ENCODE assay signal across 14 cellular contexts in the genomic region with DNA sequence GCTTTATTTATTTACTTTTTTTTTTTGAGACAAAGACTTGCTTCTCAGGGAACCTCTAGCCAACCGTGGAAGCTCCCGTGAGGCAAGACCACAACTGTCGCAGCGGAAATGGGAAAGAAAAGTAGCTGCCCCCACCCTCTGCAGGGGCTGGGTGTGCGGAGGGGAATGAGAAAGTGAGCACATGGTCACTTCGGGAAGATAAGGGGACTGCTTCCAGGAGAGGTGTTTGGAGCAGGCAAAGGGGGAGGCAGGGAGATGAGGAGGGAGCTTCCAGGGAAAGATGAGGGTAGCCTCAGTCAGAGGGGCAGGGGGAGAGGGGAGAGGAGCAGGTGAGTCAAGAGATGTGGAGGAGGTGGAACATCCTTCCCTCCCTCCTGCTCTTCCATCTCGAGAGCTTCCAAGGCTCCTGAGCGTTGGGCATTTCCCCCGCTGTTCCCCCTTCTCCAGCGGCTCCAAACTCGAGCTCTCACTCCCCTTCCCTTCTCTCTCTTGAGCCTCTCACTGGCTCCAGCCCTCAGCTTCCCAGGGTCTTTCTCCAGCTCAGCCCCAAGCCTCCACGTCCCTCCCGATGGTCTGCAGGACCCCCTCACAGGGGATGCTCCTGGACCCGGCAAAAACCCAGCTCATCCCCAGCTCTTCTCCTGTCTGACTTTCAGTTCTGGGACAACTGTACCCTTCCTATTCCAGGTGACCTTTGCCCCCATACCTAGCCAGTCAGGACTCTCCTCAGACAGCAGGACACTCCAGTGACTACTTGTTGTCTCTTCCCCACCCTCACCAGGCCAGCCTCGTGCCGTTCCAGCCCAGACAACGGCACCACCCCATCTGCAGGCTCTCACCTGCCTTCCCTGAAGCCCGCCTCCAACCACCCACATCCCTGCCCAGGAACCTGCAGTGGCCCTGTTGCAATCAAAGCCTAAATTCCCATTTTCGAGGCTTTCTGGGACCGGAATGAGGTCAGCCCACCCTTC. TPM values are rescaled to one million over a fixed set of nuclear protein-coding genes. Genes with fewer than 3 reads are reported as not detected.
DNase-seq lines count a peak whose midpoint lies in the region; ATAC-seq, FAIRE-seq and TF ChIP-seq lines count a peak whose summit lies in the region.
"Had no signal": no experiment of that assay in that cellular context is flagged by ENCODE, and none has a peak within 500 bp of the region (broad histone marks: within the 10 kb centered on the region; RNA-seq: fewer than 3 reads in every experiment).

No MANE protein-coding gene starts in this region.

- TF ChIP-seq CTCF in upper lobe of right lung (IDR thresholded peaks at IDR 0.05): no peak

- peaks cover 71% of the 10 kb centered on the region for H3K4me1 Mint-ChIP-seq in activated naive CD4-positive, alpha-beta T cell treated with anti-CD3 and anti-CD28 coated beads, Interleukin-2, amount 50 U/mL, for 24 hours
- peaks cover 58% of the 10 kb centered on the region for H3K4me1 Mint-ChIP-seq in activated T-cell treated with anti-CD3 and anti-CD28 coated beads, Interleukin-2, amount 50 U/mL, for 4 hours (ENCODE audit: low read depth)

- ATAC-seq in activated T-cell treated with anti-CD3 and anti-CD28 coated beads, Interleukin-2, amount 50 U/mL, for 4 hours: no peak
- ATAC-seq in upper lobe of right lung: no peak

- H3K27me3 Mint-ChIP-seq in activated naive CD4-positive, alpha-beta T cell treated with anti-CD3 and anti-CD28 coated beads, Interleukin-2, amount 50 U/mL, for 24 hours: no peaks in the 10 kb centered on the region
- no peaks in the 10 kb centered on the region for H3K27me3 Mint-ChIP-seq in activated T-cell treated with anti-CD3 and anti-CD28 coated beads, Interleukin-2, amount 50 U/mL, for 4 hours (ENCODE audit: low read depth)

- H3K9me3 Mint-ChIP-seq in activated naive CD4-positive, alpha-beta T cell treated with anti-CD3 and anti-CD28 coated beads, Interleukin-2, amount 50 U/mL, for 24 hours: no peaks in the 10 kb centered on the region
- H3K9me3 Mint-ChIP-seq in activated T-cell treated with anti-CD3 and anti-CD28 coated beads, Interleukin-2, amount 50 U/mL, for 4 hours: peaks cover 2% of the 10 kb centered on the region

- FAIRE-seq in HTR-8/SVneo (lab: Jason Lieb, UNC): no peak

- intact Hi-C loops in upper lobe of right lung (cut with DNase I): no loop called here

- peak overlapping the region; percentile 3 for H3K4me3 ChIP-seq in upper lobe of right lung

- peak overlapping the region; percentile 93 for H3K27ac Mint-ChIP-seq in activated naive CD4-positive, alpha-beta T cell treated with anti-CD3 and anti-CD28 coated beads, Interleukin-2, amount 50 U/mL, for 24 hours

- DNase-seq in activated naive CD4-positive, alpha-beta T cell treated with anti-CD3 and anti-CD28 coated beads, Interleukin-2, amount 50 U/mL, for 16 hours: no peak
- no peak for DNase-seq in activated T-cell treated with anti-CD3 and anti-CD28 coated beads, Interleukin-2, amount 50 U/mL, for 4 hours
- peak; percentile 31 for DNase-seq in kidney tubule cell (ENCODE audit: low spot score)
- no peak for DNase-seq in upper lobe of right lung
- DNase-seq in SK-N-DZ (ENCODE audit: low spot score): no peak
- DNase-seq in NCI-H1694 (lab: John Stamatoyannopoulos, UW): no peak
- DNase-seq in HTR-8/SVneo (ENCODE audit: insufficient read length, low spot score): no peak
- DNase-seq: amygdala; NCI-H2081; OCI-M1; stimulated activated CD4-positive, alpha-beta T cell treated with anti-CD3 and anti-CD28 coated beads, Interleukin-12 subunit alpha, Interleukin-12 subunit beta, amount 100 ng/mL, for 4 hours; stimulated activated naive CD4-positive, alpha-beta T cell had no signal

- no peaks in the 10 kb centered on the region for H3K36me3 ChIP-seq in upper lobe of right lung

- peaks cover 3% of the 10 kb centered on the region for H3K36me3 Mint-ChIP-seq in activated naive CD4-positive, alpha-beta T cell treated with anti-CD3 and anti-CD28 coated beads, Interleukin-2, amount 50 U/mL, for 24 hours
- H3K36me3 Mint-ChIP-seq in activated T-cell treated with anti-CD3 and anti-CD28 coated beads, Interleukin-2, amount 50 U/mL, for 4 hours (ENCODE audit: insufficient read depth): peaks cover 31% of the 10 kb centered on the region

- H3K27me3 ChIP-seq in upper lobe of right lung: peaks cover 8% of the 10 kb centered on the region

- H3K9me3 ChIP-seq in upper lobe of right lung: no peaks in the 10 kb centered on the region

- peak overlapping the region; percentile 90 for H3K4me3 Mint-ChIP-seq in activated naive CD4-positive, alpha-beta T cell treated with anti-CD3 and anti-CD28 coated beads, Interleukin-2, amount 50 U/mL, for 24 hours
- peak overlapping the region; percentile 93 for H3K4me3 Mint-ChIP-seq in activated T-cell treated with anti-CD3 and anti-CD28 coated beads, Interleukin-2, amount 50 U/mL, for 4 hours

- no peak overlapping the region for H3K27ac ChIP-seq in upper lobe of right lung

- no peaks in the 10 kb centered on the region for H3K4me1 ChIP-seq in upper lobe of right lung

RNA-seq across cellular contexts. Expression of a gene that starts 4.0 kb away (rescaled TPM):
- 100 to 1,000 TPM; 178 to 212 (median 206) TPM for total RNA-seq in activated T-cell treated with anti-CD3 and anti-CD28 coated beads, Interleukin-2, amount 50 U/mL, for 4 hours
- 10.6 TPM for total RNA-seq in upper lobe of right lung
- polyA plus RNA-seq in SK-N-DZ (2014; cell fraction: cytosol; rRNA removed): 0.22 TPM in 1 of 2 replicates, not detected in the other
- polyA plus RNA-seq in SK-N-DZ (2014; cell fraction: nucleus; rRNA removed): not detected in 2 replicates
- total RNA-seq: myocyte had no signal

RNA-seq across cellular contexts. Expression of a gene that starts 36.2 kb away (rescaled TPM):
- 1 to 10 TPM in 1 of 3 donors, under 1 TPM in 2; 0.76 to 1.3 (median 0.89) TPM for total RNA-seq in activated T-cell treated with anti-CD3 and anti-CD28 coated beads, Interleukin-2, amount 50 U/mL, for 4 hours
- total RNA-seq in upper lobe of right lung: 2.1 TPM
- polyA plus RNA-seq in SK-N-DZ (2014; cell fraction: cytosol; rRNA removed): not detected in 2 replicates
- not detected in 2 replicates for polyA plus RNA-seq in SK-N-DZ (2014; cell fraction: nucleus; rRNA removed)
- total RNA-seq: myocyte had no signal

RNA-seq across cellular contexts. Expression of a gene that starts 42.3 kb away (rescaled TPM):
- total RNA-seq in activated T-cell treated with anti-CD3 and anti-CD28 coated beads, Interleukin-2, amount 50 U/mL, for 4 hours: 1 to 10 TPM in 2 of 3 donors, under 1 TPM in 1; 0.96 to 2.4 (median 1.2) TPM
- 6.1 TPM for total RNA-seq in upper lobe of right lung
- 1.0 and 1.8 TPM in 2 replicates for polyA plus RNA-seq in SK-N-DZ (2014; cell fraction: cytosol; rRNA removed)
- 2.6 and 4.0 TPM in 2 replicates for polyA plus RNA-seq in SK-N-DZ (2014; cell fraction: nucleus; rRNA removed)

Comparison
In these comparisons a context has a peak if more than half of its experiments do, and no peak if none do; other contexts are left out.
1. RNA of a gene that starts 4.0 kb away (total RNA-seq): 178 to 212 TPM in activated T-cell treated with anti-CD3 and anti-CD28 coated beads, Interleukin-2, amount 50 U/mL, for 4 hours; 10.6 TPM in upper lobe of right lung (single experiment); every median in the first group is over 10 times any median in the second.